ENCODE assay signal across 14 cellular contexts in genomic region chr7:70143089-70144044, GRCh38.
DNase-seq lines count a peak whose midpoint lies in the region; TF ChIP-seq lines count a peak whose summit lies in the region.
"Had no signal": no experiment of that assay in that cellular context is flagged by ENCODE, and none has a peak within 500 bp of the region (broad histone marks: within the 10 kb centered on the region; RNA-seq: fewer than 3 reads in every experiment).

No MANE protein-coding gene starts in this region.

- intact Hi-C loops in Calu3 (cut with micrococcal nuclease; ENCODE audit: unreplicated experiment): no loop called here

- no peak overlapping the region for H3K27ac Mint-ChIP-seq in activated naive CD4-positive, alpha-beta T cell treated with anti-CD3 and anti-CD28 coated beads, Interleukin-2, amount 10 ng/mL, durations not matched to agents 7 days and 5 days
- no peak overlapping the region for H3K27ac Mint-ChIP-seq in Calu3 (ENCODE audit: unreplicated experiment)
- H3K27ac Mint-ChIP-seq: naive thymus-derived CD4-positive, alpha-beta T cell had no signal

- H3K4me1 Mint-ChIP-seq in activated naive CD4-positive, alpha-beta T cell treated with anti-CD3 and anti-CD28 coated beads, Interleukin-2, amount 10 ng/mL, durations not matched to agents 7 days and 5 days: no peaks in the 10 kb centered on the region
- no peaks in the 10 kb centered on the region for H3K4me1 Mint-ChIP-seq in Calu3 (ENCODE audit: low read depth, unreplicated experiment)
- H3K4me1 Mint-ChIP-seq: naive thymus-derived CD4-positive, alpha-beta T cell had no signal

- H3K4me3 Mint-ChIP-seq in activated naive CD4-positive, alpha-beta T cell treated with anti-CD3 and anti-CD28 coated beads, Interleukin-2, amount 10 ng/mL, durations not matched to agents 7 days and 5 days: no peak overlapping the region
- no peak overlapping the region for H3K4me3 Mint-ChIP-seq in Calu3 (ENCODE audit: low read depth, unreplicated experiment)
- H3K4me3 Mint-ChIP-seq: naive thymus-derived CD4-positive, alpha-beta T cell had no signal

- no peaks in the 10 kb centered on the region for H3K36me3 Mint-ChIP-seq in activated naive CD4-positive, alpha-beta T cell treated with anti-CD3 and anti-CD28 coated beads, Interleukin-2, amount 10 ng/mL, durations not matched to agents 7 days and 5 days
- H3K36me3 Mint-ChIP-seq in Calu3 (ENCODE audit: insufficient read depth, unreplicated experiment): no peaks in the 10 kb centered on the region
- H3K36me3 Mint-ChIP-seq: naive thymus-derived CD4-positive, alpha-beta T cell had no signal

- H3K27me3 Mint-ChIP-seq in activated naive CD4-positive, alpha-beta T cell treated with anti-CD3 and anti-CD28 coated beads, Interleukin-2, amount 10 ng/mL, durations not matched to agents 7 days and 5 days: no peaks in the 10 kb centered on the region
- H3K27me3 Mint-ChIP-seq in Calu3 (ENCODE audit: unreplicated experiment): no peaks in the 10 kb centered on the region
- H3K27me3 Mint-ChIP-seq: naive thymus-derived CD4-positive, alpha-beta T cell had no signal

- CTCF ChIA-PET in activated naive CD4-positive, alpha-beta T cell treated with anti-CD3 and anti-CD28 coated beads, Interleukin-2, amount 10 ng/mL, durations not matched to agents 7 days and 5 days (lab: Charles Lee): no interaction called here
- CTCF ChIA-PET in Calu3 (lab: Charles Lee): interaction anchor here (0.5 kb wide), 1 partner anchor 42 kb away, joined by 3 read pairs; no protein-coding TSS in a partner anchor

- no TSS peak for BruUV-seq in Calu3 (replicated peaks; lab: Mats Ljungman, UMichigan)

- in situ Hi-C loops in astrocyte of the cerebellum (cut with HindIII; ENCODE audit: low sequenced_read_pairs): no loop called here

- DNase-seq in GM04503 (ENCODE audit: low read depth): peak; percentile 81
- peak; percentile 76 to 94 for DNase-seq in NCI-H2081 (lab: John Stamatoyannopoulos, UW)
- peak; percentile 11 for DNase-seq in astrocyte of the cerebellum (ENCODE audit: low read depth)
- peak; percentile 13 for DNase-seq in retina
- DNase-seq in activated naive CD4-positive, alpha-beta T cell treated with anti-CD3 and anti-CD28 coated beads, Interleukin-2, amount 10 ng/mL, durations not matched to agents 7 days and 5 days: no peak
- no peak for DNase-seq in Calu3
- no peak for DNase-seq in T-helper 1 cell
- DNase-seq: activated CD4-positive, alpha-beta T cell treated with anti-CD3 and anti-CD28 coated beads for 1 hour; amygdala; glutamatergic neuron; naive thymus-derived CD4-positive, alpha-beta T cell; OCI-M1 had no signal

- no peak overlapping the region for H3K4me3 ChIP-seq in astrocyte of the cerebellum (ENCODE audit: low read depth, low read length)
- H3K4me3 ChIP-seq: skin epidermis, thoracic aorta had no signal

- H3K9me3 Mint-ChIP-seq in activated naive CD4-positive, alpha-beta T cell treated with anti-CD3 and anti-CD28 coated beads, Interleukin-2, amount 10 ng/mL, durations not matched to agents 7 days and 5 days: no peaks in the 10 kb centered on the region
- peaks cover 5% of the 10 kb centered on the region for H3K9me3 Mint-ChIP-seq in Calu3 (ENCODE audit: low read depth, unreplicated experiment)

- TF ChIP-seq CTCF in astrocyte of the cerebellum (IDR thresholded peaks at IDR 0.05; ENCODE audit: low read depth, low read length, missing control alignments) (no peak), Calu3 (IDR thresholded peaks at IDR 0.05; ENCODE audit: unreplicated experiment) (no peak)

Comparison
In these comparisons a context has a peak if more than half of its experiments do, and no peak if none do; other contexts are left out.
1. DNase-seq: peak in GM04503 (single experiment), NCI-H2081 (2 of 2), astrocyte of the cerebellum (single experiment) and retina (single experiment); none in activated naive CD4-positive, alpha-beta T cell treated with anti-CD3 and anti-CD28 coated beads, Interleukin-2, amount 10 ng/mL, durations not matched to agents 7 days and 5 days (single experiment), Calu3 (single experiment) and T-helper 1 cell (0 of 5).